8 cellular contexts compared by ENCODE assay signal in genomic region chr6:62775427-62776022, GRCh38.
DNase-seq lines count a peak whose midpoint lies in the region; ATAC-seq, FAIRE-seq and TF ChIP-seq lines count a peak whose summit lies in the region.

No MANE protein-coding gene starts in this region.

- no peak overlapping the region for H3K4me3 Mint-ChIP-seq in CD4-positive, alpha-beta memory T cell

- no peaks in the 10 kb centered on the region for H3K36me3 Mint-ChIP-seq in CD4-positive, alpha-beta memory T cell

- POLR2A ChIA-PET in CD4-positive, alpha-beta memory T cell (lab: Charles Lee; ENCODE audit: partially characterized antibody), result no interaction called here

- no peaks in the 10 kb centered on the region for H3K27me3 Mint-ChIP-seq in CD4-positive, alpha-beta memory T cell

- no peaks in the 10 kb centered on the region for H3K36me3 ChIP-seq in CD4-positive, alpha-beta memory T cell (ENCODE audit: insufficient read depth, low read length)

- H3K9me3 ChIP-seq in CD4-positive, alpha-beta memory T cell (ENCODE audit: control insufficient read depth in 1 of 2, low read length in 2 of 2), result no peaks in the 10 kb centered on the region

- ATAC-seq in foreskin keratinocyte (no peak), HG02981 (IDR thresholded peaks at IDR 0.05; ENCODE audit: unreplicated experiment) (no peak), GM21526 (IDR thresholded peaks at IDR 0.05; ENCODE audit: low FRiP score, unreplicated experiment) (no peak)

- H3K4me1 ChIP-seq in foreskin keratinocyte, result no peaks in the 10 kb centered on the region
- no peaks in the 10 kb centered on the region for H3K4me1 ChIP-seq in CD4-positive, alpha-beta memory T cell (ENCODE audit: insufficient read depth, low read length)

- TF ChIP-seq CTCF in foreskin keratinocyte (conservative IDR thresholded peaks at IDR 0.05), result peak; percentile 47

- H3K4me1 Mint-ChIP-seq in CD4-positive, alpha-beta memory T cell, result no peaks in the 10 kb centered on the region

- H3K9me3 Mint-ChIP-seq in CD4-positive, alpha-beta memory T cell, result peaks cover 0 to 5% (median 3%) of the 10 kb centered on the region in 8 donors

- CTCF ChIA-PET in CD4-positive, alpha-beta memory T cell (lab: Charles Lee; ENCODE audit: partially characterized antibody), result no interaction called here

- DNase-seq in AML-193 (lab: John Stamatoyannopoulos, UW) (peak; percentile 25 to 61), GM19239 (ENCODE audit: insufficient read length, low spot score) (no peak), NCI-H69 (lab: John Stamatoyannopoulos, UW) (peak; percentile 6), foreskin keratinocyte (no peak), activated gamma-delta T cell treated with Interleukin-2 at 50 U/mL for 16 hours (no peak)
- DNase-seq in CD4-positive, alpha-beta memory T cell, result no peak

- H3K27ac ChIP-seq in foreskin keratinocyte, result no peak overlapping the region
- no peak overlapping the region for H3K27ac ChIP-seq in CD4-positive, alpha-beta memory T cell (ENCODE audit: low read depth, low read length)

- H3K27ac Mint-ChIP-seq in CD4-positive, alpha-beta memory T cell, result no peak overlapping the region

- no peaks in the 10 kb centered on the region for H3K27me3 ChIP-seq in foreskin keratinocyte
- H3K27me3 ChIP-seq in CD4-positive, alpha-beta memory T cell (ENCODE audit: insufficient read depth, low read length), result no peaks in the 10 kb centered on the region

- no peak overlapping the region for H3K4me3 ChIP-seq in CD4-positive, alpha-beta memory T cell (ENCODE audit: low read length in 2 of 2)

- intact Hi-C loops in CD4-positive, alpha-beta memory T cell (cut with micrococcal nuclease), result no loop called here

- FAIRE-seq in GM19239 (lab: Jason Lieb, UNC), result peak; percentile 83

Comparison
In these comparisons a context has a peak if more than half of its experiments do, and no peak if none do; other contexts are left out.
1. DNase-seq: peak in AML-193 (2 of 2) and NCI-H69 (single experiment); none in GM19239 (single experiment), foreskin keratinocyte (0 of 2), CD4-positive, alpha-beta memory T cell (0 of 5) and activated gamma-delta T cell treated with Interleukin-2 at 50 U/mL for 16 hours (single experiment).